In the genomic region with DNA sequence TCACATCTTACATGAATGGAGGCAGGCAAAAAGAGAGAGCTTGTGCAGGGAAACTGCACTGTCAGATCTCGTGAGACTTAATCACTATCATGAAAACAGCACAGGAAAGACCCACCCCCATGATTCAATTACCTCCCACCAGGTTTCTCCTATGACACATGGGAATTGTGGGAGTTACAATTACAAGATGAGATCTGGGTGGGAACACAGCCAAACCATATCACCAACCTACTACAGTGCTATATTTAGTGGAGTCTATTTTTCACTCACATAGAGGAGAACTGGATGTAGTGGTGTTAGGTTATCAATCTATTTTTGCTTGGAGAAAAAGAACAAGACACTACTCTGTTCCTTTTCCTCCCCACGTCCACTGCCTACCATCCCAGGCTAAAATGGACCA, we compare ENCODE assay signal across 21 cellular contexts.
"Had no signal": no experiment of that assay in that cellular context is flagged by ENCODE, and none has a peak within 500 bp of the region (broad histone marks: within the 10 kb centered on the region; RNA-seq: fewer than 3 reads in every experiment).

No MANE protein-coding gene starts in this region.

- H3K27ac ChIP-seq: epithelial cell of prostate, esophagus muscularis mucosa, gastroesophageal sphincter, ovary, suprapubic skin, thyroid gland, upper lobe of left lung, uterus had no signal

- H3K4me3 ChIP-seq: esophagus muscularis mucosa, gastroesophageal sphincter, ovary, smooth muscle cell, suprapubic skin, thyroid gland, upper lobe of left lung, uterus had no signal

- FAIRE-seq: colon, kidney had no signal

- H3K27me3 ChIP-seq: esophagus muscularis mucosa, gastroesophageal sphincter, ovary, suprapubic skin, thyroid gland, upper lobe of left lung, uterus had no signal

- H3K4me1 ChIP-seq: gastroesophageal sphincter, suprapubic skin, thyroid gland, upper lobe of left lung, uterus had no signal

- DNase-seq: effector memory CD8-positive, alpha-beta T cell; foreskin fibroblast; glutamatergic neuron; immature natural killer cell; kidney; left colon; mammary epithelial cell; natural killer cell; ovary; stimulated activated CD4-positive, alpha-beta T cell treated with anti-CD3 and anti-CD28 coated beads, Interleukin-2, amount 100 ng/mL, for 48 hours; stimulated activated naive CD4-positive, alpha-beta T cell treated with Interleukin-2 at 50 U/mL for 16 hours; thyroid gland; upper lobe of left lung; uterus had no signal

- H3K9me3 ChIP-seq: esophagus muscularis mucosa, gastroesophageal sphincter, ovary, suprapubic skin, thyroid gland, upper lobe of left lung had no signal

- ATAC-seq: effector memory CD8-positive, alpha-beta T cell; gastroesophageal sphincter; left colon; natural killer cell; right cardiac atrium had no signal

- H3K36me3 ChIP-seq: esophagus muscularis mucosa, gastroesophageal sphincter, ovary, suprapubic skin, thyroid gland, upper lobe of left lung, uterus had no signal
